In the genomic region with DNA sequence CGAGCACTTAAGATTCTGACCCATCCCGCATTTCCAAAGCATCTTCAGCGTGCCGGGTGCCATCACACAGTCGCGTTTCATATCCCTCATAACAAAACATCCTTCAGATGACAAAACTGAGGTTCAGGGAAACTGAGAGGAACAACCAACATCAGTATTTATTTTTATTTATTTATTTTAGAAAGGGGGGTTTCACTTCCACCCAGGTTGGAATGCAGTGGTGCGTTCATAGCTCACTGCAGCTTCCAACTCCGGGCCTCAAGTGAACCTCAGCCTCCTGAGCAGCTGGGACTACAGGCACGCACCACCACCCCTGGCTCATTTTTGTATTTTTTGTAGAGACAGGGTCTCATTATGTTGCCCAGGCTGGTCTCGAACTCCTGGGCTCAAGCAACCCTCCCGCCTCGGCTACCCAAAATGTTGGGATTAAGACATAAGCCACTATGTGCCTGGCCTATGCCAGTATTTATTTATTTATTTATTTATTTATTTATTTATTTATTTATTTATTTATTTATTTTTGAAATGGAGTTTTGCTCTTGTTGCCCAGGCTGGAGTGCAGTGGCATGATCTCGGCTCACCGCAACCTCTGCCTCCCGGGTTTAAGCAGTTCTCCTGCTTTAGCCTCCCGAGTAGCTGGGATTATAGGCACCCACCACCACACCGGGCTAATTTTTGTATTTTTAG, we compare ENCODE assay signal across 8 cellular contexts. TPM values are rescaled to one million over a fixed set of nuclear protein-coding genes. Genes with fewer than 3 reads are reported as not detected.
DNase-seq lines count a peak whose midpoint lies in the region; ATAC-seq and TF ChIP-seq lines count a peak whose summit lies in the region.
"Not testable (repeated sequence)": the region's sequence is repeated elsewhere in the genome, so short reads cannot be mapped to it uniquely, and the experiment has no call there.

No MANE protein-coding gene starts in this region.

- not testable (repeated sequence) for H3K9me3 Mint-ChIP-seq in activated T-helper 17 cell treated with anti-CD3 and anti-CD28 coated beads, Interleukin-2, amount 50 U/mL, for 72 hours

- not testable (repeated sequence) for H3K9me2 ChIP-seq in HCT116 (ENCODE audit: insufficient read depth)

- DNase-seq in HCT116 (ENCODE audit: low read depth, low spot score); NT2/D1 (ENCODE audit: low read depth, low spot score); right lobe of liver; psoas muscle; transverse colon: not testable (repeated sequence)

- CTCF ChIA-PET in HCT116 (lab: Charles Lee) = not testable (repeated sequence)

- H3K4me2 ChIP-seq in HCT116 (ENCODE audit: low read length) = peak overlapping the region; percentile 58

- not testable (repeated sequence) for TF ChIP-seq CTCF in GM12875 (IDR thresholded peaks at IDR 0.05; ENCODE audit: borderline replicate concordance, insufficient read depth, low read depth, low read length); HCT116 (IDR thresholded peaks at IDR 0.05 in 2 of 3, conservative IDR thresholded peaks at IDR 0.05 in 1 of 3; ENCODE audit: borderline replicate concordance in 1 of 3, insufficient read depth in 1 of 3, low read depth in 2 of 3, low read length in 2 of 3); right lobe of liver (IDR thresholded peaks at IDR 0.05); psoas muscle (IDR thresholded peaks at IDR 0.05); transverse colon (IDR thresholded peaks at IDR 0.05)

- H3K4me1 ChIP-seq in HCT116 (ENCODE audit: control insufficient read depth in 1 of 2, insufficient read depth in 2 of 2, low read length in 2 of 2) (peaks cover 29 to 35% of the 10 kb centered on the region in 2 experiments; a peak in 3 of 4 replicates), duodenal mucosa (ENCODE audit: control insufficient read depth in 1 of 2, insufficient read depth in 2 of 2, low read length in 2 of 2) (peaks cover 44 to 52% of the 10 kb centered on the region in 2 donors), right lobe of liver (peaks cover 0 to 52% (median 28%) of the 10 kb centered on the region in 4 donors), psoas muscle (peaks cover 90% of the 10 kb centered on the region), transverse colon (peaks cover 72 to 92% (median 84%) of the 10 kb centered on the region in 4 donors)
- H3K4me1 ChIP-seq in NT2/D1 (ENCODE audit: insufficient read depth, insufficient read length) = not testable (repeated sequence)

- H3K27ac Mint-ChIP-seq in activated T-helper 17 cell treated with anti-CD3 and anti-CD28 coated beads, Interleukin-2, amount 50 U/mL, for 72 hours = peak overlapping the region; percentile 90

- not testable (repeated sequence) for H3K79me2 ChIP-seq in HCT116 (ENCODE audit: insufficient read depth, low read length)

- not testable (repeated sequence) for H3K9ac ChIP-seq in HCT116 (ENCODE audit: low read length); NT2/D1 (ENCODE audit: insufficient read length, low read depth)
- H3K9ac ChIP-seq in duodenal mucosa (ENCODE audit: low read depth in 1 of 2, low read length in 2 of 2) = peak overlapping the region in 1 of 2 donors; percentile 54

- POLR2A ChIA-PET in HCT116 (lab: Charles Lee) = interaction anchor here (1.6 kb wide), 1 partner anchor 20 kb away, joined by 4 read pairs; no protein-coding TSS in a partner anchor

- in situ Hi-C loops in transverse colon (cut with MboI; ENCODE audit: low pct_ligation_motif_present in 1 of 4, low pct_unique_long_range_greater_than_20kb in 1 of 4, low sequenced_read_pairs in 3 of 4) = loop anchor here in 2 of 4 donors (10.0 to 25.0 kb wide), 2 partner anchors 85 to 88 kb away; no protein-coding TSS in a partner anchor

- H3K4me3 Mint-ChIP-seq in activated T-helper 17 cell treated with anti-CD3 and anti-CD28 coated beads, Interleukin-2, amount 50 U/mL, for 72 hours = peak overlapping the region; percentile 89

- H4K20me1 ChIP-seq in HCT116 (ENCODE audit: insufficient read depth) = not testable (repeated sequence)

- WGBS in right lobe of liver (ENCODE audit: insufficient coverage, low coverage, low lambda C conversion rate, missing lambda C conversion rate) = 81% methylated on average over 16 of the region's 17 CpGs
- 79 to 86% (median 83%) methylated on average over 17 of the region's 17 CpGs for WGBS in psoas muscle, 3 donors
- 85 to 87% methylated on average over 3 to 17 of the region's 17 CpGs for WGBS in transverse colon (ENCODE audit: low coverage in 1 of 2), 2 donors

- H3K4me1 Mint-ChIP-seq in activated T-helper 17 cell treated with anti-CD3 and anti-CD28 coated beads, Interleukin-2, amount 50 U/mL, for 72 hours = peaks cover 30% of the 10 kb centered on the region

- H3K27me3 Mint-ChIP-seq in activated T-helper 17 cell treated with anti-CD3 and anti-CD28 coated beads, Interleukin-2, amount 50 U/mL, for 72 hours = not testable (repeated sequence)

- H2AFZ ChIP-seq in HCT116 (ENCODE audit: low read depth, low read length, poor library complexity, severe bottlenecking) = not testable (repeated sequence)

- not testable (repeated sequence) for TF ChIP-seq RAD21 in HCT116 (IDR thresholded peaks at IDR 0.05; ENCODE audit: low read depth)

- H3K36me3 ChIP-seq in HCT116 (ENCODE audit: control insufficient read depth in 1 of 2, insufficient read depth in 2 of 2, low read length in 2 of 2); NT2/D1 (ENCODE audit: insufficient read depth, insufficient read length, low read length); duodenal mucosa (ENCODE audit: control insufficient read depth in 1 of 2, insufficient read depth in 2 of 2, low read length in 2 of 2); right lobe of liver; psoas muscle (ENCODE audit: insufficient read depth in 1 of 2, low read depth in 1 of 2); transverse colon: not testable (repeated sequence)

- not testable (repeated sequence) for TF ChIP-seq POLR2A in HCT116 (IDR thresholded peaks at IDR 0.05; ENCODE audit: borderline replicate concordance, extremely low read depth, insufficient read depth, insufficient read length); right lobe of liver (IDR thresholded peaks at IDR 0.05); transverse colon (IDR thresholded peaks at IDR 0.05)

- TF ChIP-seq EP300 in transverse colon (IDR thresholded peaks at IDR 0.05; ENCODE audit: low read depth) = not testable (repeated sequence)

- RAD21 ChIA-PET in HCT116 (lab: Charles Lee; ENCODE audit: low non-redundant PET in 1 of 2, low total read pairs in 2 of 2, uncharacterized antibody in 2 of 2, unreplicated experiment in 2 of 2) = not testable (repeated sequence)

- intact Hi-C loops in HCT116 (cut with micrococcal nuclease); right lobe of liver (cut with DNase I); transverse colon (cut with DNase I; ENCODE audit: low total_unique reads): not testable (repeated sequence)
- intact Hi-C loops in psoas muscle (cut with DNase I) = loop anchor here in 1 of 2 donors (2.0 kb wide), 1 partner anchor 19 kb away; no protein-coding TSS in a partner anchor

- H3K9me3 ChIP-seq in HCT116 (ENCODE audit: control insufficient read depth in 1 of 2, insufficient read depth in 1 of 2, low read depth in 1 of 2, low read length in 2 of 2); NT2/D1 (ENCODE audit: insufficient read depth, low read length); duodenal mucosa (ENCODE audit: control insufficient read depth in 1 of 2, low read length in 2 of 2); right lobe of liver; psoas muscle; transverse colon: not testable (repeated sequence)

- H3K4me3 ChIP-seq in GM12875 (ENCODE audit: low read depth, low read length) (peak overlapping the region; percentile 31), NT2/D1 (ENCODE audit: insufficient read length, low read depth) (peak overlapping the region; percentile 31), duodenal mucosa (ENCODE audit: low read depth in 1 of 2, low read length in 2 of 2) (peak overlapping the region in 1 of 2 donors; percentile 47), psoas muscle (peak overlapping the region; percentile 48)
- not testable (repeated sequence) for H3K4me3 ChIP-seq in HCT116 (replicated peaks in 1 of 2; ENCODE audit: low read depth in 1 of 2, low read length in 2 of 2); right lobe of liver; transverse colon

- H3K27me3 ChIP-seq in HCT116 (ENCODE audit: insufficient read depth, low read length); NT2/D1 (ENCODE audit: insufficient read depth, insufficient read length); duodenal mucosa (ENCODE audit: control insufficient read depth in 1 of 2, insufficient read depth in 2 of 2, low read length in 2 of 2); right lobe of liver; psoas muscle (ENCODE audit: insufficient read depth in 3 of 3, low read length in 2 of 3); transverse colon: not testable (repeated sequence)

- BruUV-seq in HCT116 (replicated peaks; lab: Mats Ljungman, UMichigan) = not testable (repeated sequence)

- H3K27ac ChIP-seq in HCT116 (ENCODE audit: low read depth, low read length) (peak overlapping the region; percentile 50; the same call in 1 of the 2 replicates), duodenal mucosa (ENCODE audit: low read depth, low read length) (peak overlapping the region; percentile 86), right lobe of liver (peak overlapping the region; percentile 55 to 84 (median 77)), psoas muscle (peak overlapping the region; percentile 90), transverse colon (peak overlapping the region; percentile 93 to 97 (median 94))

- not testable (repeated sequence) for ATAC-seq in HCT116; activated T-helper 17 cell treated with anti-CD3 and anti-CD28 coated beads, Interleukin-2, amount 50 U/mL, for 72 hours (replicated peaks); right lobe of liver; psoas muscle

- not testable (repeated sequence) for H3K36me3 Mint-ChIP-seq in activated T-helper 17 cell treated with anti-CD3 and anti-CD28 coated beads, Interleukin-2, amount 50 U/mL, for 72 hours (ENCODE audit: low read depth)

RNA-seq across cellular contexts. Expression of gene DDIT4, which starts 24.4 kb away (rescaled TPM):
- total RNA-seq in HCT116 (2021; ENCODE audit: unreplicated experiment) (462 TPM), right lobe of liver (100 to 1,000 TPM in 4 of 6 experiments, 10 to 100 TPM in 2; 51.7 to 180 (median 143) TPM), psoas muscle (100 to 1,000 TPM in 1 of 4 donors, 10 to 100 TPM in 3; 16.1 to 220 (median 65.4) TPM), transverse colon (100 to 1,000 TPM in 3 of 4 donors, 10 to 100 TPM in 1; 64.5 to 356 (median 150) TPM)
- 1,030 and 1,103 TPM in 2 replicates for polyA plus RNA-seq in HCT116 (2012)
- total RNA-seq in activated T-helper 17 cell treated with anti-CD3 and anti-CD28 coated beads, Interleukin-2, amount 50 U/mL, for 72 hours = 1,000 to 10,000 TPM in 1 of 2 donors, 100 to 1,000 TPM in 1; 746 to 1,569 TPM
- 100 to 1,000 TPM; 114 to 744 (median 487) TPM for polyA plus RNA-seq in psoas muscle

RNA-seq across cellular contexts. Expression of gene ASCC1, which starts 33.2 kb away (rescaled TPM):
- total RNA-seq in HCT116 (2021; ENCODE audit: unreplicated experiment) (34.5 TPM), right lobe of liver (10 to 100 TPM; 12.0 to 26.5 (median 14.5) TPM), psoas muscle (10 to 100 TPM; 15.3 to 22.4 (median 19.4) TPM), transverse colon (10 to 100 TPM; 13.4 to 34.0 (median 20.5) TPM)
- polyA plus RNA-seq in HCT116 (2012) = 21.8 and 28.4 TPM in 2 replicates
- 10 to 100 TPM; 44.0 to 48.6 TPM for total RNA-seq in activated T-helper 17 cell treated with anti-CD3 and anti-CD28 coated beads, Interleukin-2, amount 50 U/mL, for 72 hours
- 10 to 100 TPM; 17.9 to 37.0 (median 19.3) TPM for polyA plus RNA-seq in psoas muscle

RNA-seq across cellular contexts. Expression of gene ANAPC16, which starts 33.5 kb away (rescaled TPM):
- total RNA-seq in HCT116 (2021; ENCODE audit: unreplicated experiment) (71.1 TPM), right lobe of liver (10 to 100 TPM; 38.6 to 79.2 (median 51.3) TPM), psoas muscle (100 to 1,000 TPM in 3 of 4 donors, 10 to 100 TPM in 1; 80.3 to 144 (median 119) TPM), transverse colon (10 to 100 TPM; 57.6 to 77.4 (median 65.5) TPM)
- polyA plus RNA-seq in HCT116 (2012) = 64.1 and 72.3 TPM in 2 replicates
- total RNA-seq in activated T-helper 17 cell treated with anti-CD3 and anti-CD28 coated beads, Interleukin-2, amount 50 U/mL, for 72 hours = 100 to 1,000 TPM in 1 of 2 donors, 10 to 100 TPM in 1; 74.3 to 119 TPM
- polyA plus RNA-seq in psoas muscle = 100 to 1,000 TPM in 2 of 3 donors, 10 to 100 TPM in 1; 60.1 to 184 (median 167) TPM
